In genomic region chr15:58065011-58065444, GRCh38 we compare ENCODE assay signal across 2 cellular contexts.
A peak's percentile ranks its signal among the peaks of the same experiment; 100 is the strongest.
TF ChIP-seq lines count a peak whose summit lies in the region.

No MANE protein-coding gene starts in this region.

TF ChIP-seq in HEK293, 187 proteins besides CTCF, POLR2A, EP300 and RAD21 (continued from another document):
- TF ChIP-seq ZBTB11 (tag by site-specific recombination; conservative IDR thresholded peaks at IDR 0.05; ENCODE audit: low read depth) (0 out of 2 replicates have a peak, but pooled peaks have one; percentile 9), OSR2 (tag by site-specific recombination; IDR thresholded peaks at IDR 0.05) (no peak), ZNF473 (tag by site-specific recombination; IDR thresholded peaks at IDR 0.05) (no peak), KLF8 (tag by site-specific recombination; IDR thresholded peaks at IDR 0.05) (no peak), ZNF549 (tag by site-specific recombination; IDR thresholded peaks at IDR 0.05) (no peak), ZNF654 (tag by site-specific recombination; IDR thresholded peaks at IDR 0.05; ENCODE audit: low read depth) (no peak), ZBTB1 (tag by site-specific recombination; IDR thresholded peaks at IDR 0.05) (no peak), ZEB2 (tag by site-specific recombination; IDR thresholded peaks at IDR 0.05) (peak; percentile 48; the same call in 1 of the 2 replicates), KLF1 (tag by site-specific recombination; IDR thresholded peaks at IDR 0.05) (no peak), ZXDB (tag by site-specific recombination; IDR thresholded peaks at IDR 0.05) (no peak)

TF ChIP-seq in K562, 482 proteins besides CTCF, POLR2A, EP300 and RAD21 (continued from another document and continues in another):
- TF ChIP-seq PRDM10 (IDR thresholded peaks at IDR 0.05; ENCODE audit: partially characterized antibody) (no peak), ARID4B (CRISPR knock-in tag; IDR thresholded peaks at IDR 0.05) (no peak), RBM22 (IDR thresholded peaks at IDR 0.05; ENCODE audit: low read depth, low read length, poor library complexity, severe bottlenecking) (no peak), CEBPZ (IDR thresholded peaks at IDR 0.05; ENCODE audit: borderline replicate concordance, low read depth, low read length) (no peak), TAF7 (tag; IDR thresholded peaks at IDR 0.05) (no peak), FOXA1 (IDR thresholded peaks at IDR 0.05; ENCODE audit: borderline replicate concordance) (no peak), BRF1 (IDR thresholded peaks at IDR 0.05; ENCODE audit: borderline replicate concordance, extremely low read depth, insufficient read length) (no peak), SUPT5H (IDR thresholded peaks at IDR 0.05) (0 out of 2 replicates have a peak, but pooled peaks have one; percentile 2), ZNF589 (CRISPR knock-in tag; IDR thresholded peaks at IDR 0.05; ENCODE audit: low read depth) (no peak), DIDO1 (tag; IDR thresholded peaks at IDR 0.05; ENCODE audit: low read depth) (no peak), MLLT1 (IDR thresholded peaks at IDR 0.05) (peak; percentile 11 to 67), NUFIP1 (IDR thresholded peaks at IDR 0.05; ENCODE audit: partially characterized antibody) (no peak), DDX20 (tag; IDR thresholded peaks at IDR 0.05; ENCODE audit: low read depth) (no peak), NFIX (CRISPR knock-in tag; IDR thresholded peaks at IDR 0.05; ENCODE audit: low read depth) (no peak), HDAC8 (tag; IDR thresholded peaks at IDR 0.05) (no peak), NR2F6 (CRISPR knock-in tag; IDR thresholded peaks at IDR 0.05) (no peak), PPARD (CRISPR knock-in tag; IDR thresholded peaks at IDR 0.05) (no peak), CHD1 (IDR thresholded peaks at IDR 0.05; ENCODE audit: low read length) (peak; percentile 94), NBN (IDR thresholded peaks at IDR 0.05; ENCODE audit: low read depth) (no peak), PCBP1 (IDR thresholded peaks at IDR 0.05; ENCODE audit: low read depth, low read length, poor library complexity, severe bottlenecking) (no peak), RERE (CRISPR knock-in tag; IDR thresholded peaks at IDR 0.05; ENCODE audit: borderline replicate concordance) (no peak), PHTF2 (CRISPR knock-in tag; IDR thresholded peaks at IDR 0.05) (no peak), HBP1 (CRISPR knock-in tag; IDR thresholded peaks at IDR 0.05) (no peak), SP2 (IDR thresholded peaks at IDR 0.05; ENCODE audit: extremely low read depth, low read depth, low read length, poor library complexity, severe bottlenecking) (no peak), ELK3 (CRISPR knock-in tag; IDR thresholded peaks at IDR 0.05) (no peak), GTF2F1 (IDR thresholded peaks at IDR 0.05; ENCODE audit: low read depth, low read length) (no peak), SFPQ (IDR thresholded peaks at IDR 0.05; ENCODE audit: low read depth, low read length) (no peak)
